ENCODE assay signal across 23 cellular contexts in the genomic region with DNA sequence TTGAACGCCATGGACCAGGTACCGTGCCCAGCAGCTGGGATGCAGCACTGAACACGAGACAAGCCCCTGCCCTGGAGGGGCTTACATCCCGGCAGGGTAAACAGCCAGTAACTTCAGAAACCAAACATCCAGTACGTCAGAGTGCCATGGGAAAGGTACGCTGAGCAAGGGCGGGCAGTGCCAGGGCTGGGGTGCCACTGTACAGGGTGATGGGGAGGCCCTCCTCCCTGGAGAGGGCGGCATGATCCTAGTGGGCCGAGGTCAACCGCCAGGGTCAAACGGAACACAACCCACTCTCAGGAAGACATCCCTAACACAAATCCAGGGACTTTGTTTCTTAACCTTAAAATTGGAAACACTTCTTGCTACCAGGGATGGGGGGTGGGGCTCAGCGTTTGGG. TPM values are rescaled to one million over a fixed set of nuclear protein-coding genes. Genes with fewer than 3 reads are reported as not detected.
"Had no signal": no experiment of that assay in that cellular context is flagged by ENCODE, and none has a peak within 500 bp of the region (broad histone marks: within the 10 kb centered on the region; RNA-seq: fewer than 3 reads in every experiment).

No MANE protein-coding gene starts in this region.

- ATAC-seq: activated CD8-positive, alpha-beta T cell treated with anti-CD3 and anti-CD28 coated beads for 36 hours; activated naive CD8-positive, alpha-beta T cell treated with anti-CD3 and anti-CD28 coated beads, Interleukin-2, amount 50 U/mL, for 24 hours; activated T-cell treated with anti-CD3 and anti-CD28 coated beads, Interleukin-2, amount 50 U/mL, for 72 hours; body of pancreas; Right ventricle myocardium inferior; T-cell had no signal

- H3K4me3 ChIP-seq: ascending aorta, body of pancreas, MG63, SK-N-MC had no signal

- H3K4me3 Mint-ChIP-seq: activated CD8-positive, alpha-beta T cell treated with anti-CD3 and anti-CD28 coated beads for 36 hours; activated naive CD8-positive, alpha-beta T cell treated with anti-CD3 and anti-CD28 coated beads, Interleukin-2, amount 50 U/mL, for 24 hours; activated T-cell treated with anti-CD3 and anti-CD28 coated beads, Interleukin-2, amount 50 U/mL, for 72 hours; central memory CD8-positive, alpha-beta T cell; T-cell had no signal

- H3K4me1 Mint-ChIP-seq: activated naive CD8-positive, alpha-beta T cell treated with anti-CD3 and anti-CD28 coated beads, Interleukin-2, amount 50 U/mL, for 24 hours; central memory CD8-positive, alpha-beta T cell; T-cell had no signal

- H3K27me3 Mint-ChIP-seq: activated CD8-positive, alpha-beta T cell treated with anti-CD3 and anti-CD28 coated beads for 36 hours; activated naive CD8-positive, alpha-beta T cell treated with anti-CD3 and anti-CD28 coated beads, Interleukin-2, amount 50 U/mL, for 24 hours; central memory CD8-positive, alpha-beta T cell; T-cell had no signal

- H3K27ac Mint-ChIP-seq: activated CD8-positive, alpha-beta T cell treated with anti-CD3 and anti-CD28 coated beads for 36 hours; activated naive CD8-positive, alpha-beta T cell treated with anti-CD3 and anti-CD28 coated beads, Interleukin-2, amount 50 U/mL, for 24 hours; activated T-cell treated with anti-CD3 and anti-CD28 coated beads, Interleukin-2, amount 50 U/mL, for 72 hours; T-cell had no signal

- H3K9me3 ChIP-seq: ascending aorta, body of pancreas, MG63 had no signal

- H3K27me3 ChIP-seq: ascending aorta, body of pancreas, MG63 had no signal

- H3K27ac ChIP-seq: ascending aorta, body of pancreas, SK-N-MC, VCaP had no signal

- H3K9me3 Mint-ChIP-seq: activated CD8-positive, alpha-beta T cell treated with anti-CD3 and anti-CD28 coated beads for 36 hours; activated naive CD8-positive, alpha-beta T cell treated with anti-CD3 and anti-CD28 coated beads, Interleukin-2, amount 50 U/mL, for 24 hours; activated T-cell treated with anti-CD3 and anti-CD28 coated beads, Interleukin-2, amount 50 U/mL, for 72 hours; central memory CD8-positive, alpha-beta T cell; T-cell had no signal

- DNase-seq: activated CD4-positive, alpha-beta T cell treated with anti-CD3 and anti-CD28 coated beads, Interleukin-2, amount 50 U/mL, for 1 hour; activated CD4-positive, CD25-positive, alpha-beta regulatory T cell; activated CD8-positive, alpha-beta memory T cell treated with anti-CD3 and anti-CD28 coated beads, Interleukin-2, amount 50 U/mL, for 4 hours; activated CD8-positive, alpha-beta T cell treated with anti-CD3 and anti-CD28 coated beads for 36 hours; activated naive CD4-positive, alpha-beta T cell treated with anti-CD3 and anti-CD28 coated beads, Interleukin-2, amount 50 U/mL, for 16 hours; activated naive CD8-positive, alpha-beta T cell treated with anti-CD3 and anti-CD28 coated beads, Interleukin-2, amount 50 U/mL, for 24 hours; activated T-cell treated with anti-CD3 and anti-CD28 coated beads, Interleukin-2, amount 50 U/mL, for 72 hours; amniotic stem cell; body of pancreas; MG63; NCI-H1105 treated with DMSO at 0.1 percent for 48 hours; NCI-H1436 treated with DMSO at 0.1 percent for 48 hours; NCI-H187; NCI-H2081 treated with DMSO at 0.1 percent for 48 hours; NCI-H446; NCI-H524; T-cell had no signal

RNA-seq across cellular contexts. Expression of a gene that starts 16.0 kb away (rescaled TPM):
- total RNA-seq: activated CD8-positive, alpha-beta T cell treated with anti-CD3 and anti-CD28 coated beads for 36 hours had no signal

RNA-seq across cellular contexts. Expression of a gene that starts 54.5 kb away (rescaled TPM):
- total RNA-seq: activated CD8-positive, alpha-beta T cell treated with anti-CD3 and anti-CD28 coated beads for 36 hours; activated T-cell treated with anti-CD3 and anti-CD28 coated beads, Interleukin-2, amount 50 U/mL, for 72 hours; ascending aorta; T-cell; T-helper 2 cell treated with Interferon-gamma antibody and Interleukin-4, amounts not matched to agents 100 ng/mL and 5 ng/mL, for 36 hours had no signal
